8 cellular contexts compared by ENCODE assay signal in the genomic region with DNA sequence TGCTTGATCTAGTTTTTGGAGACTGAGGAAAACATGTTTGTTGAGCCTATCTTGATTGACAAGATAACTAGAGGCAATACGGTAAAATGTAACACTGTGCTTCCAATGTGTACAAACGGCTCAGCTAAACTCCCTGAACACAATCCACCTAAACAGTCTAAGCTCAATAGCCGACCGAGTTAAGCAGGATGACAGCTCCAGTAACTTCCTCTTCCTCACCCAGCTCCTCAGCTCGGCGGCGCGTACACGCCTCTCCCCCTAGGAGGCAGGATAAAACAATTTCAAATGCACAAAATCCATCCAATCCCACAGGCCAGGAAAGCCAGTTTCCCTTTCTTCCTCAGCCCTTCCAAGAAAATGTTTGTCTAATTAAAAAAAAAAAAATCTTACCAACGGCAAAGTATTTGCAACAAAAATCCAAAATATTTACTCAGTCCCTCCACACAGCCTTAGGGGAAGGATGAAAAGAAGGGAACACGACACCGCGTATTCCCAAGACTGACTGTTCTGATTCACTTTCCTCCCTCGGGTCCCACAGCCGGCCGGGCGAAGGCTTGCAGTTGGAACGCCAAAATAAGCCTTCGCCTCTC. TPM values are rescaled to one million over a fixed set of nuclear protein-coding genes. Genes with fewer than 3 reads are reported as not detected.
DNase-seq lines count a peak whose midpoint lies in the region; ATAC-seq, FAIRE-seq and TF ChIP-seq lines count a peak whose summit lies in the region.

No MANE protein-coding gene starts in this region.

- no peaks in the 10 kb centered on the region for H3K36me3 ChIP-seq in iPS DF 6.9 (ENCODE audit: control insufficient read depth, insufficient read depth, low read length)

- DNase-seq in NCI-H1930 (lab: John Stamatoyannopoulos, UW) (peak; percentile 49 to 58), T-helper 2 cell (peak; percentile 13 to 69 (median 39)), MCF 10A (ENCODE audit: unreplicated experiment) (peak; percentile 79), iPS DF 6.9 (ENCODE audit: low read depth, low spot score) (no peak), retinal pigment epithelial cell (ENCODE audit: low read depth) (peak; percentile 35), cortex of kidney (lab: John Stamatoyannopoulos, UW) (no peak)

- no peak overlapping the region for H3K27ac ChIP-seq in iPS DF 6.9 (ENCODE audit: low read length)

- no peaks in the 10 kb centered on the region for H3K9me3 Mint-ChIP-seq in MCF 10A (ENCODE audit: unreplicated experiment)

- POLR2A ChIA-PET in MCF 10A (lab: Yijun Ruan, JAX) = interaction anchor here (0.6 to 6.4 kb wide), 27 partner anchors 9 to 1728 kb away, joined by 3 to 332 read pairs (median 5); a partner anchor contains a TSS

- TF ChIP-seq CTCF in MCF 10A (IDR thresholded peaks at IDR 0.05; ENCODE audit: unreplicated experiment) (peak; percentile 49), retinal pigment epithelial cell (conservative IDR thresholded peaks at IDR 0.05; ENCODE audit: low read depth, low read length) (peak; percentile 60)

- ATAC-seq in HG02610 (IDR thresholded peaks at IDR 0.05; ENCODE audit: unreplicated experiment) = peak; percentile 19

- peaks cover 43% of the 10 kb centered on the region for H3K4me1 Mint-ChIP-seq in MCF 10A (ENCODE audit: insufficient read depth, unreplicated experiment)

- CTCF ChIA-PET in MCF 10A (lab: Yijun Ruan, JAX) = interaction anchor here (0.6 to 2.6 kb wide), 16 partner anchors 9 to 1070 kb away, joined by 3 to 37 read pairs (median 4); a partner anchor contains a TSS

- no peaks in the 10 kb centered on the region for H3K36me3 Mint-ChIP-seq in MCF 10A (ENCODE audit: insufficient read depth, unreplicated experiment)

- peak overlapping the region; percentile 70 for H3K27ac Mint-ChIP-seq in MCF 10A (ENCODE audit: low read depth, unreplicated experiment)

- H3K27me3 ChIP-seq in iPS DF 6.9 (ENCODE audit: control insufficient read depth, insufficient read depth, low read length) = no peaks in the 10 kb centered on the region

- no peaks in the 10 kb centered on the region for H3K27me3 Mint-ChIP-seq in MCF 10A (ENCODE audit: insufficient read depth, unreplicated experiment)

- no peaks in the 10 kb centered on the region for H3K9me3 ChIP-seq in iPS DF 6.9 (ENCODE audit: control insufficient read depth, insufficient read depth, low read length)

- TSS peak; percentile 29 for BruUV-seq in MCF 10A (replicated peaks; lab: Mats Ljungman, UMichigan)

- peak overlapping the region; percentile 93 for H3K4me3 Mint-ChIP-seq in MCF 10A (ENCODE audit: unreplicated experiment)

- no peaks in the 10 kb centered on the region for H3K4me1 ChIP-seq in iPS DF 6.9 (ENCODE audit: control insufficient read depth, insufficient read depth, low read length)

- peak overlapping the region; percentile 84 for H3K4me3 ChIP-seq in iPS DF 6.9 (ENCODE audit: low read length)
- H3K4me3 ChIP-seq in retinal pigment epithelial cell (ENCODE audit: low read length) = peak overlapping the region; percentile 65

- FAIRE-seq in G401.6 (lab: Jason Lieb, UNC) = peak; percentile 91

- WGBS in iPS DF 6.9 (ENCODE audit: insufficient coverage, insufficient read length) = no CpG with 5 or more reads among the region's 19 CpGs

- intact Hi-C loops in MCF 10A (cut with micrococcal nuclease) = loop anchor here (5.0 to 10.0 kb wide), 2 partner anchors 73 to 239 kb away; a partner anchor contains a TSS

RNA-seq across cellular contexts. Expression of a gene that starts 1.0 kb away (rescaled TPM):
- total RNA-seq in MCF 10A (2022) = 45.8 and 47.3 TPM in 2 replicates

RNA-seq across cellular contexts. Expression of a gene that starts 44.5 kb away (rescaled TPM):
- 36.8 and 53.3 TPM in 2 replicates for total RNA-seq in MCF 10A (2022)

Comparison
In these comparisons a context has a peak if more than half of its experiments do, and no peak if none do; other contexts are left out.
1. DNase-seq: peak in NCI-H1930 (2 of 2), T-helper 2 cell (5 of 5), MCF 10A (single experiment) and retinal pigment epithelial cell (single experiment); none in iPS DF 6.9 (single experiment) and cortex of kidney (single experiment).